Comparison of ENCODE assay signal across 22 cellular contexts in genomic region chr4:88779431-88779830, GRCh38.
DNase-seq lines count a peak whose midpoint lies in the region; ATAC-seq and TF ChIP-seq lines count a peak whose summit lies in the region.
"Had no signal": no experiment of that assay in that cellular context is flagged by ENCODE, and none has a peak within 500 bp of the region (broad histone marks: within the 10 kb centered on the region; RNA-seq: fewer than 3 reads in every experiment).

No MANE protein-coding gene starts in this region.

- TF ChIP-seq RAD21 in IMR-90 (IDR thresholded peaks at IDR 0.05; ENCODE audit: low read length): no peak

- in situ Hi-C loops in IMR-90 (cut with MboI; ENCODE audit: low sequenced_read_pairs): no loop called here
- in situ Hi-C loops in astrocyte of the cerebellum (cut with HindIII; ENCODE audit: low sequenced_read_pairs): no loop called here

- TF ChIP-seq POLR2A in IMR-90 (IDR thresholded peaks at IDR 0.05; ENCODE audit: low read depth, low read length): no peak

- no peak for TF ChIP-seq CTCF in IMR-90 (conservative IDR thresholded peaks at IDR 0.05; ENCODE audit: low read depth, low read length)
- no peak for TF ChIP-seq CTCF in astrocyte of the cerebellum (IDR thresholded peaks at IDR 0.05; ENCODE audit: low read depth, low read length, missing control alignments)
- no peak for TF ChIP-seq CTCF in fibroblast of the aortic adventitia (IDR thresholded peaks at IDR 0.05; ENCODE audit: insufficient read depth, low read length)
- no peak for TF ChIP-seq CTCF in retinal pigment epithelial cell (conservative IDR thresholded peaks at IDR 0.05; ENCODE audit: low read depth, low read length)

- H4K91ac ChIP-seq in IMR-90 (ENCODE audit: insufficient read depth, low read depth, low read length): no peak overlapping the region

- H3K27ac Mint-ChIP-seq in stimulated activated effector memory CD8-positive, alpha-beta T cell treated with anti-CD3 and anti-CD28 coated beads, Interleukin-12 subunit alpha, Interleukin-12 subunit beta, amount 100 ng/mL, for 72 hours: no peak overlapping the region
- H3K27ac Mint-ChIP-seq: activated CD4-positive, alpha-beta memory T cell treated with anti-CD3 and anti-CD28 coated beads, Interleukin-2, amount 10 ng/mL, durations not matched to agents 7 days and 5 days; activated T-cell treated with anti-CD3 and anti-CD28 coated beads, Interleukin-2, amount 50 U/mL, for 24 hours had no signal

- H3K9me3 ChIP-seq in IMR-90 (ENCODE audit: control insufficient read depth, insufficient read depth, low read length): no peaks in the 10 kb centered on the region
- H3K9me3 ChIP-seq: stomach, upper lobe of right lung had no signal

- CTCF ChIA-PET in IMR-90 (lab: Yijun Ruan, JAX): interaction anchor here (0.5 kb wide), 1 partner anchor 32 kb away, joined by 5 read pairs; no protein-coding TSS in a partner anchor

- no peak overlapping the region for H3K23ac ChIP-seq in IMR-90 (ENCODE audit: low read depth, low read length)

- no peak overlapping the region for H4K5ac ChIP-seq in IMR-90 (ENCODE audit: low read depth, low read length)

- no peak overlapping the region for H4K8ac ChIP-seq in IMR-90 (ENCODE audit: low read depth in 2 of 2, low read length in 2 of 2)

- no peaks in the 10 kb centered on the region for H4K20me1 ChIP-seq in IMR-90 (ENCODE audit: insufficient read depth, low read length)

- no TSS peak for BruUV-seq in IMR-90 (replicated peaks; lab: Mats Ljungman, UMichigan)

- dilution Hi-C loops in IMR-90 (cut with HindIII; ENCODE audit: low sequenced_read_pairs, unreplicated experiment): no loop called here

- peaks cover 16% of the 10 kb centered on the region for H3K36me3 ChIP-seq in IMR-90 (ENCODE audit: control insufficient read depth, insufficient read depth, low read length)

- no peaks in the 10 kb centered on the region for H3K9me1 ChIP-seq in IMR-90 (ENCODE audit: insufficient read depth, low read length)

- H2BK5ac ChIP-seq in IMR-90 (ENCODE audit: low read depth, low read length, poor library complexity, severe bottlenecking): no peak overlapping the region

- H3K4me1 ChIP-seq in IMR-90 (ENCODE audit: control insufficient read depth, insufficient read depth, low read length): no peaks in the 10 kb centered on the region

- no CpG with 5 or more reads among the region's 3 CpGs for WGBS in IMR-90 (ENCODE audit: extremely low coverage in 2 of 2, insufficient read length in 1 of 2), 2 experiments

- no peak overlapping the region for H3K9ac ChIP-seq in IMR-90 (ENCODE audit: low read depth, low read length)
- H3K9ac ChIP-seq: KMS-11 had no signal

- H3K27me3 ChIP-seq in IMR-90 (ENCODE audit: control insufficient read depth, insufficient read depth, low read length): no peaks in the 10 kb centered on the region
- H3K27me3 ChIP-seq: stomach, upper lobe of right lung had no signal

- H3K79me1 ChIP-seq in IMR-90 (ENCODE audit: low read depth in 1 of 2, low read length in 2 of 2): peaks cover 0 to 3% of the 10 kb centered on the region in 2 experiments; a peak in 2 of 4 replicates

- no peak overlapping the region for H2AK9ac ChIP-seq in IMR-90 (replicated peaks; ENCODE audit: low read depth, low read length, poor library complexity)

- H3K4ac ChIP-seq in IMR-90 (ENCODE audit: low read depth, low read length): no peak overlapping the region

- intact Hi-C loops in IMR-90 (cut with micrococcal nuclease): no loop called here

- no peaks in the 10 kb centered on the region for H3K9me3 Mint-ChIP-seq in stimulated activated effector memory CD8-positive, alpha-beta T cell treated with anti-CD3 and anti-CD28 coated beads, Interleukin-12 subunit alpha, Interleukin-12 subunit beta, amount 100 ng/mL, for 72 hours
- H3K9me3 Mint-ChIP-seq: activated CD4-positive, alpha-beta memory T cell treated with anti-CD3 and anti-CD28 coated beads, Interleukin-2, amount 10 ng/mL, durations not matched to agents 7 days and 5 days; activated T-cell treated with anti-CD3 and anti-CD28 coated beads, Interleukin-2, amount 50 U/mL, for 24 hours had no signal

- H2AK5ac ChIP-seq in IMR-90 (ENCODE audit: low read depth, low read length): no peak overlapping the region

- H3K4me3 Mint-ChIP-seq in stimulated activated effector memory CD8-positive, alpha-beta T cell treated with anti-CD3 and anti-CD28 coated beads, Interleukin-12 subunit alpha, Interleukin-12 subunit beta, amount 100 ng/mL, for 72 hours: no peak overlapping the region
- H3K4me3 Mint-ChIP-seq: activated CD4-positive, alpha-beta memory T cell treated with anti-CD3 and anti-CD28 coated beads, Interleukin-2, amount 10 ng/mL, durations not matched to agents 7 days and 5 days; activated T-cell treated with anti-CD3 and anti-CD28 coated beads, Interleukin-2, amount 50 U/mL, for 24 hours had no signal

- ATAC-seq in IMR-90 (ENCODE audit: low read depth) (no peak), GM18870 (IDR thresholded peaks at IDR 0.05; ENCODE audit: unreplicated experiment) (no peak)
- ATAC-seq in stimulated activated effector memory CD8-positive, alpha-beta T cell treated with anti-CD3 and anti-CD28 coated beads, Interleukin-12 subunit alpha, Interleukin-12 subunit beta, amount 100 ng/mL, for 72 hours: no peak
- ATAC-seq: HCT116, left ventricle myocardium superior, sciatic nerve, upper lobe of right lung had no signal

- peaks cover 33% of the 10 kb centered on the region for H3K36me3 Mint-ChIP-seq in stimulated activated effector memory CD8-positive, alpha-beta T cell treated with anti-CD3 and anti-CD28 coated beads, Interleukin-12 subunit alpha, Interleukin-12 subunit beta, amount 100 ng/mL, for 72 hours

- no peak overlapping the region for H2AFZ ChIP-seq in IMR-90 (replicated peaks; ENCODE audit: low read length, poor library complexity)

- H2BK20ac ChIP-seq in IMR-90 (ENCODE audit: low read depth, low read length): no peak overlapping the region

- no peaks in the 10 kb centered on the region for H3K4me1 Mint-ChIP-seq in stimulated activated effector memory CD8-positive, alpha-beta T cell treated with anti-CD3 and anti-CD28 coated beads, Interleukin-12 subunit alpha, Interleukin-12 subunit beta, amount 100 ng/mL, for 72 hours
- H3K4me1 Mint-ChIP-seq: activated CD4-positive, alpha-beta memory T cell treated with anti-CD3 and anti-CD28 coated beads, Interleukin-2, amount 10 ng/mL, durations not matched to agents 7 days and 5 days had no signal

- no peak overlapping the region for H3K14ac ChIP-seq in IMR-90 (replicated peaks; ENCODE audit: low read depth, low read length)

- DNase-seq in IMR-90 (peak; percentile 23), astrocyte of the cerebellum (ENCODE audit: low read depth) (peak; percentile 90), fibroblast of the aortic adventitia (ENCODE audit: low read depth) (peak; percentile 57), retinal pigment epithelial cell (ENCODE audit: low read depth) (peak; percentile 69), anterior cingulate cortex (lab: John Stamatoyannopoulos, UW) (no peak)
- no peak for DNase-seq in stimulated activated effector memory CD8-positive, alpha-beta T cell treated with anti-CD3 and anti-CD28 coated beads, Interleukin-12 subunit alpha, Interleukin-12 subunit beta, amount 100 ng/mL, for 72 hours (ENCODE audit: low spot score in 2 of 2)
- DNase-seq: activated CD4-positive, alpha-beta memory T cell treated with anti-CD3 and anti-CD28 coated beads, Interleukin-2, amount 10 ng/mL, durations not matched to agents 7 days and 5 days; activated naive CD4-positive, alpha-beta T cell treated with anti-CD3 and anti-CD28 coated beads, Interleukin-2, amount 50 U/mL, for 16 hours; activated T-cell treated with anti-CD3 and anti-CD28 coated beads, Interleukin-2, amount 50 U/mL, for 24 hours; effector memory CD4-positive, alpha-beta T cell; left ventricle myocardium superior; NCI-H1092 treated with DMSO at 0.1 percent for 48 hours; NCI-H526; SIG-M5; stimulated activated CD4-positive, alpha-beta T cell treated with anti-CD3 and anti-CD28 coated beads, Interleukin-1b, Interleukin-23, amount 100 ng/mL, for 48 hours; stomach; T-helper 2 cell; upper lobe of right lung had no signal

- no peak overlapping the region for H3K4me2 ChIP-seq in IMR-90 (ENCODE audit: low read depth, low read length)
- H3K4me2 ChIP-seq: KMS-11 had no signal

- no peak overlapping the region for H2BK15ac ChIP-seq in IMR-90 (ENCODE audit: low read depth, low read length)

- no peak overlapping the region for H3K27ac ChIP-seq in IMR-90 (ENCODE audit: insufficient read depth, low read length)
- H3K27ac ChIP-seq: KMS-11, stomach, upper lobe of right lung had no signal

- no peak overlapping the region for H3K56ac ChIP-seq in IMR-90 (ENCODE audit: extremely low read depth, insufficient read depth, low read length)

- no peak overlapping the region for H3K18ac ChIP-seq in IMR-90 (ENCODE audit: low read depth, low read length)

- POLR2A ChIA-PET in IMR-90 (lab: Charles Lee; ENCODE audit: unreplicated experiment): no interaction called here

- H3K4me3 ChIP-seq in IMR-90 (ENCODE audit: insufficient read depth, low read depth, low read length) (no peak overlapping the region), astrocyte of the cerebellum (ENCODE audit: low read depth, low read length) (no peak overlapping the region), fibroblast of the aortic adventitia (ENCODE audit: low read depth, low read length) (no peak overlapping the region), retinal pigment epithelial cell (ENCODE audit: low read length) (no peak overlapping the region)
- H3K4me3 ChIP-seq: stomach, upper lobe of right lung had no signal

- no peak overlapping the region for H2BK120ac ChIP-seq in IMR-90 (ENCODE audit: low read depth, low read length)

TF ChIP-seq in IMR-90, 13 proteins besides CTCF, POLR2A, EP300 and RAD21:
- TF ChIP-seq RCOR1 (IDR thresholded peaks at IDR 0.05; ENCODE audit: insufficient replicate concordance, low read length) (no peak), NFE2L2 (IDR thresholded peaks at IDR 0.05; ENCODE audit: low read depth, low read length) (no peak), MAFK (IDR thresholded peaks at IDR 0.05; ENCODE audit: low read depth, low read length) (no peak), RFX5 (IDR thresholded peaks at IDR 0.05; ENCODE audit: low read depth, low read length) (no peak), BHLHE40 (IDR thresholded peaks at IDR 0.05; ENCODE audit: low read depth, low read length) (no peak), FOS (IDR thresholded peaks at IDR 0.05; ENCODE audit: low read depth, low read length) (no peak), CEBPB (IDR thresholded peaks at IDR 0.05; ENCODE audit: low read depth, low read length) (no peak), MXI1 (IDR thresholded peaks at IDR 0.05; ENCODE audit: borderline replicate concordance, low read depth, low read length) (no peak), USF2 (IDR thresholded peaks at IDR 0.05; ENCODE audit: low read depth, low read length) (no peak)

Comparison
In these comparisons a context has a peak if more than half of its experiments do, and no peak if none do; other contexts are left out.
1. DNase-seq: peak in IMR-90 (single experiment), astrocyte of the cerebellum (single experiment), fibroblast of the aortic adventitia (single experiment) and retinal pigment epithelial cell (single experiment); none in stimulated activated effector memory CD8-positive, alpha-beta T cell treated with anti-CD3 and anti-CD28 coated beads, Interleukin-12 subunit alpha, Interleukin-12 subunit beta, amount 100 ng/mL, for 72 hours (0 of 2) and anterior cingulate cortex (0 of 58).